Comparison of ENCODE assay signal across 1 cellular context in genomic region chr10:133277277-133277992, GRCh38.
TF ChIP-seq lines count a peak whose summit lies in the region.

No MANE protein-coding gene starts in this region.

TF ChIP-seq in HCT116, 20 proteins besides CTCF, POLR2A, EP300 and RAD21 (continued from another document):
- TF ChIP-seq JUND (IDR thresholded peaks at IDR 0.05) (no peak), ZFX (IDR thresholded peaks at IDR 0.05) (no peak), CBX3 (IDR thresholded peaks at IDR 0.05; ENCODE audit: low read depth) (no peak), ELF1 (IDR thresholded peaks at IDR 0.05; ENCODE audit: borderline replicate concordance, low read depth) (no peak), POLR2AphosphoS5 (IDR thresholded peaks at IDR 0.05; ENCODE audit: low read depth, low read length) (no peak), SRF (IDR thresholded peaks at IDR 0.05; ENCODE audit: low read depth) (no peak), REST (IDR thresholded peaks at IDR 0.05; ENCODE audit: low read depth) (no peak), YY1 (IDR thresholded peaks at IDR 0.05; ENCODE audit: extremely low read depth, insufficient replicate concordance, low read depth, low read length) (no peak), CEBPB (IDR thresholded peaks at IDR 0.05; ENCODE audit: low read depth) (no peak), FOSL1 (IDR thresholded peaks at IDR 0.05; ENCODE audit: low read depth) (no peak), EZH2 (IDR thresholded peaks at IDR 0.05) (no peak), ZBTB33 (IDR thresholded peaks at IDR 0.05; ENCODE audit: extremely low read depth, insufficient replicate concordance, low read length) (no peak), SIN3A (IDR thresholded peaks at IDR 0.05; ENCODE audit: low read depth) (no peak)
